In genomic region chr7:12415072-12415471, GRCh38 we compare ENCODE assay signal across 35 cellular contexts.
"Had no signal": no experiment of that assay in that cellular context is flagged by ENCODE, and none has a peak within 500 bp of the region (broad histone marks: within the 10 kb centered on the region; RNA-seq: fewer than 3 reads in every experiment).

No MANE protein-coding gene starts in this region.

- H3K4me3 ChIP-seq: MG63 had no signal

- H3K27me3 ChIP-seq: MG63 had no signal

- DNase-seq: Karpas-422, Kasumi-1, MG63, MM.1S, MV-4-11, NCI-H1048, NCI-H1092, NCI-H1092 treated with DMSO at 0.1 percent for 48 hours, NCI-H1105, NCI-H1105 treated with DMSO at 0.1 percent for 48 hours, NCI-H1417, NCI-H1417 treated with DMSO at 0.1 percent for 48 hours, NCI-H1436, NCI-H1436 treated with DMSO at 0.1 percent for 48 hours, NCI-H146, NCI-H1694, NCI-H1694 treated with DMSO at 0.1 percent for 48 hours, NCI-H187, NCI-H187 treated with DMSO at 0.1 percent for 48 hours, NCI-H1930, NCI-H2029, NCI-H2029 treated with DMSO at 0.1 percent for 48 hours, NCI-H2081, NCI-H2081 treated with DMSO at 0.1 percent for 48 hours, NCI-H2107, NCI-H2171, NCI-H2171 treated with DMSO at 0.1 percent for 48 hours, NCI-H2227 treated with DMSO at 0.1 percent for 48 hours, NCI-H345, NCI-H446, NCI-H446 treated with DMSO at 0.1 percent for 48 hours, NCI-H510A, NCI-H510A treated with DMSO at 0.1 percent for 48 hours, NCI-H524, NCI-H524 treated with DMSO at 0.1 percent for 48 hours had no signal

- H3K9me3 ChIP-seq: MG63 had no signal

- H3K36me3 ChIP-seq: MG63 had no signal
